20 cellular contexts compared by ENCODE assay signal in the genomic region with DNA sequence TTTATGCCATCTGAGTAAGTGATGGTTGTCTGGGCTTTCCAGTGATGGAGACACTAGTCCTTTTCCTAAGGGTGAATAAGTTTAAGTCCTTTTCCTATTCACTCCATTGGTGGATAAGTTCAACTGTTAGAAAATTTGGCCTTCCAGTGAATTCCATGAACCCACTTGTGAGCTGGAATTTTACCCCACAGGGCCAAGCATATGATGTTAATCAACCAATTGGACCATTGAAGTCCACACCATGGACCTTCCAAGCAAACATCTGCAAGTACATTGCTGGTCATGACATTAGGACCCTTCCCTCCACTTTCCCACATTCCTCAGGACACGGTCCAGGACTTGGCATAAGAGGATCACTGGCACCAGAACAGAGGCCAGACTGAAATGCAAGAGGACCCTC.
DNase-seq lines count a peak whose midpoint lies in the region; ATAC-seq, FAIRE-seq and TF ChIP-seq lines count a peak whose summit lies in the region.
"Had no signal": no experiment of that assay in that cellular context is flagged by ENCODE, and none has a peak within 500 bp of the region (broad histone marks: within the 10 kb centered on the region; RNA-seq: fewer than 3 reads in every experiment).

No MANE protein-coding gene starts in this region.

- no peak for TF ChIP-seq CTCF in CD14-positive monocyte (IDR thresholded peaks at IDR 0.05)
- TF ChIP-seq CTCF in bronchial epithelial cell (IDR thresholded peaks at IDR 0.05; ENCODE audit: insufficient read depth, low read length, severe bottlenecking), result no peak
- no peak for TF ChIP-seq CTCF in sigmoid colon (IDR thresholded peaks at IDR 0.05)

- no peak overlapping the region for H4K8ac ChIP-seq in mesenchymal stem cell (ENCODE audit: low read length)

- H3K36me3 ChIP-seq in bronchial epithelial cell (ENCODE audit: control insufficient read depth, insufficient read depth, low read length) (no peaks in the 10 kb centered on the region), sigmoid colon (no peaks in the 10 kb centered on the region), mesenchymal stem cell (ENCODE audit: control insufficient read depth in 1 of 2, insufficient read depth in 2 of 2, low read depth in 1 of 2, low read length in 2 of 2) (no peaks in the 10 kb centered on the region)

- DNase-seq in CD14-positive monocyte (ENCODE audit: low spot score) (peak; percentile 20), bronchial epithelial cell (ENCODE audit: low read depth) (no peak), islet precursor cell (peak; percentile 40), sigmoid colon (peak; percentile 5), NCI-H345 treated with DMSO at 0.1 percent for 48 hours (lab: John Stamatoyannopoulos, UW; ENCODE audit: unreplicated experiment) (no peak), mesenchymal stem cell (no peak)
- DNase-seq: ACHN; AML-193; CD4-positive, alpha-beta memory T cell; DND-41; EL; H7; IMR-90 had no signal

- no peak overlapping the region for H2BK5ac ChIP-seq in mesenchymal stem cell (ENCODE audit: low read depth, low read length, poor library complexity, severe bottlenecking)

- H3K4me3 ChIP-seq in bronchial epithelial cell (ENCODE audit: low read depth, low read length) (no peak overlapping the region), sigmoid colon (no peak overlapping the region), mesenchymal stem cell (ENCODE audit: insufficient read depth in 1 of 2, low read depth in 1 of 2, low read length in 2 of 2) (no peak overlapping the region)
- H3K4me3 ChIP-seq: GM12878, GM23248, K562 had no signal

- TF ChIP-seq POLR2A in sigmoid colon (IDR thresholded peaks at IDR 0.05), result no peak

- peaks cover 11% of the 10 kb centered on the region for H3K4me1 Mint-ChIP-seq in CD14-positive monocyte
- H3K4me1 Mint-ChIP-seq: CD4-positive, alpha-beta memory T cell had no signal

- no peak overlapping the region for H2AFZ ChIP-seq in mesenchymal stem cell (ENCODE audit: low read depth, low read length)

- peaks cover 0 to under 1% (median 0%) of the 10 kb centered on the region in 7 donors for H3K9me3 Mint-ChIP-seq in CD14-positive monocyte

- H2BK120ac ChIP-seq in mesenchymal stem cell (ENCODE audit: low read depth, low read length), result no peak overlapping the region

- no peak overlapping the region for H3K4me2 ChIP-seq in mesenchymal stem cell (ENCODE audit: low read length, poor library complexity, severe bottlenecking)

- peaks cover 0 to 12% (median 0%) of the 10 kb centered on the region in 3 donors for H3K27me3 Mint-ChIP-seq in CD14-positive monocyte (ENCODE audit: low read depth in 3 of 3)

- no peak for TF ChIP-seq EP300 in sigmoid colon (IDR thresholded peaks at IDR 0.05)

- no peaks in the 10 kb centered on the region for H3K9me3 ChIP-seq in sigmoid colon
- no peaks in the 10 kb centered on the region for H3K9me3 ChIP-seq in mesenchymal stem cell (ENCODE audit: control insufficient read depth, low read length)

- no peak for ATAC-seq in GM18868 (IDR thresholded peaks at IDR 0.05; ENCODE audit: unreplicated experiment)
- ATAC-seq: GM12878, K562 had no signal

- H3K27me3 ChIP-seq in bronchial epithelial cell (ENCODE audit: control insufficient read depth, insufficient read depth, low read length) (no peaks in the 10 kb centered on the region), sigmoid colon (no peaks in the 10 kb centered on the region), mesenchymal stem cell (ENCODE audit: control insufficient read depth in 1 of 2, insufficient read depth in 1 of 2, low read length in 2 of 2) (no peaks in the 10 kb centered on the region)

- H2AK5ac ChIP-seq in mesenchymal stem cell (ENCODE audit: low read length, severe bottlenecking), result no peak overlapping the region

- H3K27ac ChIP-seq in sigmoid colon, result no peak overlapping the region
- no peak overlapping the region for H3K27ac ChIP-seq in mesenchymal stem cell (ENCODE audit: low read length, poor library complexity, severe bottlenecking)

- H3K18ac ChIP-seq in mesenchymal stem cell (ENCODE audit: low read depth in 1 of 2, low read length in 2 of 2), result no peak overlapping the region

- H3K4me3 Mint-ChIP-seq in CD14-positive monocyte, result no peak overlapping the region
- H3K4me3 Mint-ChIP-seq: CD4-positive, alpha-beta memory T cell had no signal

- no peak overlapping the region for H4K91ac ChIP-seq in mesenchymal stem cell (ENCODE audit: low read length)

- FAIRE-seq in bronchial epithelial cell (lab: Jason Lieb, UNC), result peak; percentile 92
- FAIRE-seq: A204.1, GM12878, GM19239, HTR-8/SVneo, K562 had no signal

- H3K4ac ChIP-seq in mesenchymal stem cell (ENCODE audit: low read depth in 1 of 2, low read length in 2 of 2), result no peak overlapping the region

- intact Hi-C loops in CD14-positive monocyte (cut with micrococcal nuclease) (no loop called here), sigmoid colon (cut with DNase I) (no loop called here)

- H3K36me3 Mint-ChIP-seq in CD14-positive monocyte, result no peaks in the 10 kb centered on the region
- H3K36me3 Mint-ChIP-seq: CD4-positive, alpha-beta memory T cell had no signal

- H2BK12ac ChIP-seq in mesenchymal stem cell (ENCODE audit: low read length in 2 of 2), result no peak overlapping the region

- no peak overlapping the region for H2BK15ac ChIP-seq in mesenchymal stem cell (ENCODE audit: low read depth, poor library complexity, severe bottlenecking)

- H3K4me1 ChIP-seq in sigmoid colon (no peaks in the 10 kb centered on the region), mesenchymal stem cell (ENCODE audit: control insufficient read depth, insufficient read depth, low read depth, low read length) (no peaks in the 10 kb centered on the region)

- 76 to 91% methylated on average over 1 of the region's 1 CpG for WGBS in sigmoid colon, 2 donors
- WGBS in mesenchymal stem cell, result 100% methylated on average over 1 of the region's 1 CpG

- H3K9ac ChIP-seq in mesenchymal stem cell (ENCODE audit: low read length), result no peak overlapping the region

- H3K14ac ChIP-seq in mesenchymal stem cell (ENCODE audit: low read length in 2 of 2), result no peak overlapping the region

- no peak overlapping the region for H3K23ac ChIP-seq in mesenchymal stem cell (ENCODE audit: low read length in 2 of 2)

- H3K27ac Mint-ChIP-seq in CD14-positive monocyte, result no peak overlapping the region
- H3K27ac Mint-ChIP-seq: CD4-positive, alpha-beta memory T cell had no signal

- no peaks in the 10 kb centered on the region for H3K79me1 ChIP-seq in mesenchymal stem cell (replicated peaks; ENCODE audit: low read length, poor library complexity, severe bottlenecking)

Comparison
In these comparisons a context has a peak if more than half of its experiments do, and no peak if none do; other contexts are left out.
1. DNase-seq: peak in CD14-positive monocyte (single experiment), islet precursor cell (single experiment) and sigmoid colon (single experiment); none in bronchial epithelial cell (single experiment), NCI-H345 treated with DMSO at 0.1 percent for 48 hours (single experiment) and mesenchymal stem cell (single experiment).